In genomic region chr12:7716391-7716790, GRCh38 we compare ENCODE assay signal across 10 cellular contexts. TPM values are rescaled to one million over a fixed set of nuclear protein-coding genes. Genes with fewer than 3 reads are reported as not detected.
A peak's percentile ranks its signal among the peaks of the same experiment; 100 is the strongest.
DNase-seq lines count a peak whose midpoint lies in the region; ATAC-seq and TF ChIP-seq lines count a peak whose summit lies in the region.
"Had no signal": no experiment of that assay in that cellular context is flagged by ENCODE, and none has a peak within 500 bp of the region (broad histone marks: within the 10 kb centered on the region; RNA-seq: fewer than 3 reads in every experiment).

No MANE protein-coding gene starts in this region.

- H3K4me1 ChIP-seq in trophoblast cell (ENCODE audit: control insufficient read depth in 1 of 2, insufficient read depth in 2 of 2, low read length in 2 of 2) (no peaks in the 10 kb centered on the region), ascending aorta (no peaks in the 10 kb centered on the region)
- H3K4me1 ChIP-seq: gastrocnemius medialis had no signal

- H4K8ac ChIP-seq in trophoblast cell (ENCODE audit: low read depth, low read length), result no peak overlapping the region

- TF ChIP-seq CTCF in GM12865 (IDR thresholded peaks at IDR 0.05; ENCODE audit: insufficient read depth, low read depth, low read length, missing control alignments), result peak; percentile 14
- peak; percentile 49 for TF ChIP-seq CTCF in LNCaP clone FGC (IDR thresholded peaks at IDR 0.05; ENCODE audit: control insufficient read depth, extremely low read depth, insufficient read depth)
- peak; percentile 29; the same call in 1 of the 2 replicates for TF ChIP-seq CTCF in WERI-Rb-1 (IDR thresholded peaks at IDR 0.05; ENCODE audit: low read depth, low read length)
- TF ChIP-seq CTCF in ascending aorta (IDR thresholded peaks at IDR 0.05), result no peak

- intact Hi-C loops in ascending aorta (cut with DNase I), result no loop called here

- H3K4me2 ChIP-seq in trophoblast cell (ENCODE audit: low read length), result no peak overlapping the region

- H3K4ac ChIP-seq in trophoblast cell (ENCODE audit: low read depth, low read length), result no peak overlapping the region

- H3K27ac ChIP-seq in WERI-Rb-1 (no peak overlapping the region), trophoblast cell (ENCODE audit: low read depth, low read length) (no peak overlapping the region), ascending aorta (no peak overlapping the region)
- H3K27ac ChIP-seq: gastrocnemius medialis had no signal

- H2BK5ac ChIP-seq in trophoblast cell (ENCODE audit: low read depth, low read length, poor library complexity), result no peak overlapping the region

- no peak overlapping the region for H2BK120ac ChIP-seq in trophoblast cell (ENCODE audit: insufficient read depth, low read length, poor library complexity)

- H2BK12ac ChIP-seq in trophoblast cell (ENCODE audit: low read length), result no peak overlapping the region

- H3K14ac ChIP-seq in trophoblast cell (ENCODE audit: low read length), result no peak overlapping the region

- H3K27me3 ChIP-seq in WERI-Rb-1 (ENCODE audit: insufficient read depth, low read depth, severe bottlenecking) (no peaks in the 10 kb centered on the region), trophoblast cell (ENCODE audit: insufficient read depth, low read length) (no peaks in the 10 kb centered on the region), ascending aorta (no peaks in the 10 kb centered on the region)
- H3K27me3 ChIP-seq: gastrocnemius medialis had no signal

- WGBS in trophoblast cell (ENCODE audit: extremely low coverage, insufficient coverage, insufficient read length), result no CpG with 5 or more reads among the region's 5 CpGs

- DNase-seq in GM12865 (ENCODE audit: low read depth) (peak; percentile 33), LNCaP clone FGC (ENCODE audit: low read depth) (no peak), WERI-Rb-1 (no peak), trophoblast cell (peak; percentile 54 to 87), ascending aorta (ENCODE audit: low spot score in 2 of 2) (no peak), T1000 (lab: John Stamatoyannopoulos, UW) (no peak)
- DNase-seq: gastrocnemius medialis, NCI-H1092 had no signal

- H4K12ac ChIP-seq in trophoblast cell (ENCODE audit: low read depth, low read length), result no peak overlapping the region

- no peaks in the 10 kb centered on the region for H3K36me3 ChIP-seq in WERI-Rb-1
- no peaks in the 10 kb centered on the region for H3K36me3 ChIP-seq in trophoblast cell (ENCODE audit: control insufficient read depth in 1 of 2, insufficient read depth in 2 of 2, low read length in 2 of 2)
- no peaks in the 10 kb centered on the region for H3K36me3 ChIP-seq in ascending aorta
- H3K36me3 ChIP-seq: gastrocnemius medialis had no signal

- H2AK5ac ChIP-seq in trophoblast cell (ENCODE audit: low read length), result no peak overlapping the region

- H3K4me3 ChIP-seq in GM12865 (ENCODE audit: low read depth, low read length) (no peak overlapping the region), LNCaP clone FGC (ENCODE audit: low read depth, low read length) (no peak overlapping the region), WERI-Rb-1 (ENCODE audit: low read depth, low read length) (no peak overlapping the region), trophoblast cell (ENCODE audit: low read depth, low read length) (no peak overlapping the region), ascending aorta (no peak overlapping the region)
- H3K4me3 ChIP-seq: gastrocnemius medialis had no signal

- H3K18ac ChIP-seq in trophoblast cell (ENCODE audit: low read length), result no peak overlapping the region

- H3K9ac ChIP-seq in trophoblast cell (ENCODE audit: low read length), result no peak overlapping the region

- ATAC-seq in HG03442 (IDR thresholded peaks at IDR 0.05; ENCODE audit: unreplicated experiment), result no peak
- ATAC-seq: gastrocnemius medialis had no signal

- H3K79me2 ChIP-seq in trophoblast cell (ENCODE audit: control insufficient read depth, insufficient read depth, low read length, poor library complexity), result no peaks in the 10 kb centered on the region

- no peak overlapping the region for H4K91ac ChIP-seq in trophoblast cell (ENCODE audit: low read depth, low read length)

- H3K9me3 ChIP-seq in WERI-Rb-1 (ENCODE audit: severe bottlenecking) (no peaks in the 10 kb centered on the region), trophoblast cell (ENCODE audit: insufficient read depth, low read depth, low read length) (no peaks in the 10 kb centered on the region), ascending aorta (no peaks in the 10 kb centered on the region)
- H3K9me3 ChIP-seq: gastrocnemius medialis had no signal

- no peak overlapping the region for H2AFZ ChIP-seq in trophoblast cell (ENCODE audit: insufficient read depth, low read length, poor library complexity)

- no peak overlapping the region for H3K23ac ChIP-seq in trophoblast cell (ENCODE audit: low read length)

- no peaks in the 10 kb centered on the region for H3K79me1 ChIP-seq in trophoblast cell (ENCODE audit: low read length)

RNA-seq across cellular contexts. Expression of gene DPPA3, which starts 5.2 kb away (rescaled TPM):
- 0.10 TPM in 2 replicates for polyA plus RNA-seq in trophoblast cell (2013)
- not detected for total RNA-seq in ascending aorta
- total RNA-seq: gastrocnemius medialis, omental fat pad had no signal

RNA-seq across cellular contexts. Expression of gene GDF3, which starts 20.8 kb away (rescaled TPM):
- not detected in 2 replicates for polyA plus RNA-seq in trophoblast cell (2013)
- total RNA-seq in ascending aorta, result not detected
- total RNA-seq: gastrocnemius medialis, omental fat pad had no signal

RNA-seq across cellular contexts. Expression of gene CLEC4C, which starts 30.8 kb away (rescaled TPM):
- polyA plus RNA-seq in trophoblast cell (2013), result 0.05 and 0.07 TPM in 2 replicates
- not detected for total RNA-seq in ascending aorta
- total RNA-seq: gastrocnemius medialis, omental fat pad had no signal

RNA-seq across cellular contexts. Expression of gene NANOGNB, which starts 48.6 kb away (rescaled TPM):
- not detected in 2 replicates for polyA plus RNA-seq in trophoblast cell (2013)
- total RNA-seq in ascending aorta, result not detected
- total RNA-seq: gastrocnemius medialis, omental fat pad had no signal

RNA-seq across cellular contexts. Expression of gene APOBEC1, which starts 50.7 kb away (rescaled TPM):
- polyA plus RNA-seq in trophoblast cell (2013), result not detected in 2 replicates
- total RNA-seq in ascending aorta, result not detected
- total RNA-seq: gastrocnemius medialis, omental fat pad had no signal

Comparison
In these comparisons a context has a peak if more than half of its experiments do, and no peak if none do; other contexts are left out.
1. DNase-seq: peak in GM12865 (single experiment) and trophoblast cell (2 of 2); none in LNCaP clone FGC (single experiment), WERI-Rb-1 (single experiment), ascending aorta (0 of 2) and T1000 (single experiment).
2. CTCF ChIP-seq: peak in GM12865 (single experiment), LNCaP clone FGC (single experiment) and WERI-Rb-1 (single experiment); none in ascending aorta (0 of 3).